Comparison of ENCODE assay signal across 8 cellular contexts in the genomic region with DNA sequence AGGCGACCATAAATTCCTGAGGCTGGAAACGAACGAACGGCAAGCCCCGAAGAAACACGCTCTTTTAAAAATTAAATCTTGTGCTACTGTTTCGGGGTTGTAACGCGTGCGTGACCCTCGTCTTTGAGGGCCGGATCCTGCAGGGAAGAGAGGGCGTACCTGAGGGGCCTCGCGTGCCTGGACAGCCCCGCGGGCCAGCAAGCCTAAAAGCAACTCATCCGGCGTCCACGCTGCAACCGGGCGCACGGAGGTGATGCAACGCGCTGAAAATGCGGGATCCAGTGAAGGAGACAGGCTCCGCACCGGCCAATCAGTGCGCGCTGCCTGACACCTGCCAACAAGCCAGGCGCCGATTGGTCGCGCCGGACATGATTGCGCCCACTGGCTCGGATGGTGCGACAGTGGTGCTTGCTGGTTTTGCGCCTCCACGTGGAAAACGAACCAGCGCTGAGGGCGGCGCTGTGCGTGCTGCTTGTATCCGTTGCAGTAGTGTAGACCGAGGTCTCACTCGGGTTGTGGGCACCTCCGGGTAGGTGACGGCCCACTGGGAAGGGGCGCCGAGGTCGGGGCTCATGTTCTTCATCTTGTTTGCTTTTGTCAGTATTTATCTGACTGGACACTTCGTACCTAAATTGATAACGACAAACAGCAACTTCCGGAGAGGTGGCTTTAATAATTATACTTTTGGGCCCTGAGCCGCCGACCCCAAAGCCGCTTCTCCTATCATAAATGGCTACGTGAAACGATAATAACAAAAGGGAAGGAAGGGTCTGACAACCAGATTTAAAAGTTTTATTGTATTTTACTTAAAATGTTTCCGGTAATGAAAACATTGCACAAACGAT. TPM values are rescaled to one million over a fixed set of nuclear protein-coding genes. Genes with fewer than 3 reads are reported as not detected.
DNase-seq lines count a peak whose midpoint lies in the region; ATAC-seq, FAIRE-seq and TF ChIP-seq lines count a peak whose summit lies in the region.

A gene (minus strand): TSS at position 246 of the 845 bp plus-strand sequence. CDS start 4,278 bp downstream, outside the sequence.

- peak within 1 kb of the TSS; percentile 96 for H3K4me2 ChIP-seq in A549

- H3K9me3 ChIP-seq in A549 (no peaks in the 10 kb centered on the region), body of pancreas (no peaks in the 10 kb centered on the region)

- TF ChIP-seq CTCF in A549 (IDR thresholded peaks at IDR 0.05) (peak; percentile 42; the same call in 2 of the 3 replicates), body of pancreas (IDR thresholded peaks at IDR 0.05) (peak in 6 of 7 experiments; percentile 15 to 43 (median 24))

- ATAC-seq in A549: peak; percentile 97 to 98
- ATAC-seq in HG03066 (IDR thresholded peaks at IDR 0.05; ENCODE audit: low read depth, unreplicated experiment): peak; percentile 97
- peak; percentile 100 for ATAC-seq in body of pancreas
- peak; percentile 100 for ATAC-seq in sciatic nerve

- DNase-seq in A549 (ENCODE audit: low read depth in 1 of 2, low spot score in 1 of 2) (peak; percentile 96 to 99), NCI-H2107 treated with DMSO at 0.1 percent for 48 hours (lab: John Stamatoyannopoulos, UW; ENCODE audit: unreplicated experiment) (peak; percentile 88), body of pancreas (peak; percentile 97 to 99 (median 98)), iPS DF 19.7 (ENCODE audit: low read depth, low spot score) (peak; percentile 91), sciatic nerve (ENCODE audit: low spot score) (peak; percentile 99)

- H3K36me3 ChIP-seq in body of pancreas (replicated peaks in 1 of 2; ENCODE audit: insufficient read depth in 1 of 2, low read depth in 2 of 2): peaks cover 0 to 5% of the 10 kb centered on the region in 2 donors

- H3K27me3 ChIP-seq in body of pancreas: no peaks in the 10 kb centered on the region

- H3K27ac ChIP-seq in A549 (peak within 1 kb of the TSS; percentile 96 to 97), body of pancreas (peak within 1 kb of the TSS; percentile 22 to 81 (median 64))

- TF ChIP-seq POLR2A in A549 (IDR thresholded peaks at IDR 0.05; ENCODE audit: low read length): peak; percentile 86
- TF ChIP-seq POLR2A in GM18526 (IDR thresholded peaks at IDR 0.05; ENCODE audit: extremely low read depth, insufficient read length): peak; percentile 95
- peak; percentile 57 to 91 (median 84) for TF ChIP-seq POLR2A in body of pancreas (IDR thresholded peaks at IDR 0.05)

- intact Hi-C loops in body of pancreas (cut with DNase I) (no loop called here), sciatic nerve (cut with DNase I) (no loop called here)

- TF ChIP-seq EP300 in A549 (IDR thresholded peaks at IDR 0.05): no peak

- WGBS in A549 (ENCODE audit: missing lambda C conversion rate): 1% methylated on average over 48 of the region's 63 CpGs
- 0% methylated on average over 38 to 63 of the region's 63 CpGs for WGBS in body of pancreas, 2 donors

- POLR2A ChIA-PET in A549 (lab: Yijun Ruan, JAX): no interaction called here

- CTCF ChIA-PET in A549 (lab: Yijun Ruan, JAX): interaction anchor here (1.2 to 2.0 kb wide), 2 partner anchors 154 to 341 kb away, joined by 3 to 10 read pairs; no protein-coding TSS in a partner anchor

- 0 out of 5 replicates have a peak, but pooled peaks of 1 of the 2 experiments have one; percentile 13 for TF ChIP-seq RAD21 in A549 (conservative IDR thresholded peaks at IDR 0.05 in 1 of 2, IDR thresholded peaks at IDR 0.05 in 1 of 2)

- peaks cover 22% of the 10 kb centered on the region for H3K4me1 ChIP-seq in A549
- peaks cover 32% of the 10 kb centered on the region for H3K4me1 ChIP-seq in body of pancreas

- H3K4me3 ChIP-seq in A549: peak within 1 kb of the TSS; percentile 73
- peak within 1 kb of the TSS; percentile 39 to 90 for H3K4me3 ChIP-seq in body of pancreas

- FAIRE-seq in A549 (lab: Jason Lieb, UNC) (peak; percentile 89), TTC549 (lab: Jason Lieb, UNC) (peak; percentile 82)

TF ChIP-seq in A549, 52 proteins besides CTCF, POLR2A, EP300 and RAD21 (continues in another document):
- TF ChIP-seq KDM5A (IDR thresholded peaks at IDR 0.05) (peak; percentile 68; the same call in 1 of the 2 replicates), CHD2 (IDR thresholded peaks at IDR 0.05; ENCODE audit: low read length, partially characterized antibody) (peak; percentile 7), GATA3 (IDR thresholded peaks at IDR 0.05; ENCODE audit: borderline replicate concordance) (peak; percentile 45; the same call in 1 of the 2 replicates), MAFK (IDR thresholded peaks at IDR 0.05; ENCODE audit: partially characterized antibody) (no peak), HOXA7 (CRISPR knock-in tag; IDR thresholded peaks at IDR 0.05) (no peak), ZNF302 (CRISPR knock-in tag; IDR thresholded peaks at IDR 0.05) (no peak), FOSL2 (IDR thresholded peaks at IDR 0.05) (no peak), FOSL2 (CRISPR knock-in tag; IDR thresholded peaks at IDR 0.05) (peak; percentile 51; the same call in 1 of the 2 replicates), MAZ (IDR thresholded peaks at IDR 0.05; ENCODE audit: borderline replicate concordance, low read depth, low read length) (no peak), CEBPB (IDR thresholded peaks at IDR 0.05) (peak; percentile 88 to 96), ESRRA (IDR thresholded peaks at IDR 0.05; ENCODE audit: borderline replicate concordance, low read length) (no peak), SREBF2 (IDR thresholded peaks at IDR 0.05) (no peak)
- TF ChIP-seq, protein P1, sequence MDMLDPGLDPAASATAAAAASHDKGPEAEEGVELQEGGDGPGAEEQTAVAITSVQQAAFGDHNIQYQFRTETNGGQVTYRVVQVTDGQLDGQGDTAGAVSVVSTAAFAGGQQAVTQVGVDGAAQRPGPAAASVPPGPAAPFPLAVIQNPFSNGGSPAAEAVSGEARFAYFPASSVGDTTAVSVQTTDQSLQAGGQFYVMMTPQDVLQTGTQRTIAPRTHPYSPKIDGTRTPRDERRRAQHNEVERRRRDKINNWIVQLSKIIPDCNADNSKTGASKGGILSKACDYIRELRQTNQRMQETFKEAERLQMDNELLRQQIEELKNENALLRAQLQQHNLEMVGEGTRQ (IDR thresholded peaks at IDR 0.05): peak; percentile 50
- TF ChIP-seq, protein P2, sequence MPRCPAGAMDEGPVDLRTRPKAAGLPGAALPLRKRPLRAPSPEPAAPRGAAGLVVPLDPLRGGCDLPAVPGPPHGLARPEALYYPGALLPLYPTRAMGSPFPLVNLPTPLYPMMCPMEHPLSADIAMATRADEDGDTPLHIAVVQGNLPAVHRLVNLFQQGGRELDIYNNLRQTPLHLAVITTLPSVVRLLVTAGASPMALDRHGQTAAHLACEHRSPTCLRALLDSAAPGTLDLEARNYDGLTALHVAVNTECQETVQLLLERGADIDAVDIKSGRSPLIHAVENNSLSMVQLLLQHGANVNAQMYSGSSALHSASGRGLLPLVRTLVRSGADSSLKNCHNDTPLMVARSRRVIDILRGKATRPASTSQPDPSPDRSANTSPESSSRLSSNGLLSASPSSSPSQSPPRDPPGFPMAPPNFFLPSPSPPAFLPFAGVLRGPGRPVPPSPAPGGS (IDR thresholded peaks at IDR 0.05): peak; percentile 84; the same call in 2 of the 3 replicates
- TF ChIP-seq, protein P3, sequence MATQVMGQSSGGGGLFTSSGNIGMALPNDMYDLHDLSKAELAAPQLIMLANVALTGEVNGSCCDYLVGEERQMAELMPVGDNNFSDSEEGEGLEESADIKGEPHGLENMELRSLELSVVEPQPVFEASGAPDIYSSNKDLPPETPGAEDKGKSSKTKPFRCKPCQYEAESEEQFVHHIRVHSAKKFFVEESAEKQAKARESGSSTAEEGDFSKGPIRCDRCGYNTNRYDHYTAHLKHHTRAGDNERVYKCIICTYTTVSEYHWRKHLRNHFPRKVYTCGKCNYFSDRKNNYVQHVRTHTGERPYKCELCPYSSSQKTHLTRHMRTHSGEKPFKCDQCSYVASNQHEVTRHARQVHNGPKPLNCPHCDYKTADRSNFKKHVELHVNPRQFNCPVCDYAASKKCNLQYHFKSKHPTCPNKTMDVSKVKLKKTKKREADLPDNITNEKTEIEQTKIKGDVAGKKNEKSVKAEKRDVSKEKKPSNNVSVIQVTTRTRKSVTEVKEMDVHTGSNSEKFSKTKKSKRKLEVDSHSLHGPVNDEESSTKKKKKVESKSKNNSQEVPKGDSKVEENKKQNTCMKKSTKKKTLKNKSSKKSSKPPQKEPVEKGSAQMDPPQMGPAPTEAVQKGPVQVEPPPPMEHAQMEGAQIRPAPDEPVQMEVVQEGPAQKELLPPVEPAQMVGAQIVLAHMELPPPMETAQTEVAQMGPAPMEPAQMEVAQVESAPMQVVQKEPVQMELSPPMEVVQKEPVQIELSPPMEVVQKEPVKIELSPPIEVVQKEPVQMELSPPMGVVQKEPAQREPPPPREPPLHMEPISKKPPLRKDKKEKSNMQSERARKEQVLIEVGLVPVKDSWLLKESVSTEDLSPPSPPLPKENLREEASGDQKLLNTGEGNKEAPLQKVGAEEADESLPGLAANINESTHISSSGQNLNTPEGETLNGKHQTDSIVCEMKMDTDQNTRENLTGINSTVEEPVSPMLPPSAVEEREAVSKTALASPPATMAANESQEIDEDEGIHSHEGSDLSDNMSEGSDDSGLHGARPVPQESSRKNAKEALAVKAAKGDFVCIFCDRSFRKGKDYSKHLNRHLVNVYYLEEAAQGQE (IDR thresholded peaks at IDR 0.05): no peak
- TF ChIP-seq, protein P4, sequence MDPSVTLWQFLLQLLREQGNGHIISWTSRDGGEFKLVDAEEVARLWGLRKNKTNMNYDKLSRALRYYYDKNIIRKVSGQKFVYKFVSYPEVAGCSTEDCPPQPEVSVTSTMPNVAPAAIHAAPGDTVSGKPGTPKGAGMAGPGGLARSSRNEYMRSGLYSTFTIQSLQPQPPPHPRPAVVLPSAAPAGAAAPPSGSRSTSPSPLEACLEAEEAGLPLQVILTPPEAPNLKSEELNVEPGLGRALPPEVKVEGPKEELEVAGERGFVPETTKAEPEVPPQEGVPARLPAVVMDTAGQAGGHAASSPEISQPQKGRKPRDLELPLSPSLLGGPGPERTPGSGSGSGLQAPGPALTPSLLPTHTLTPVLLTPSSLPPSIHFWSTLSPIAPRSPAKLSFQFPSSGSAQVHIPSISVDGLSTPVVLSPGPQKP (IDR thresholded peaks at IDR 0.05; ENCODE audit: low read depth, low read length): no peak
- TF ChIP-seq, protein P5, sequence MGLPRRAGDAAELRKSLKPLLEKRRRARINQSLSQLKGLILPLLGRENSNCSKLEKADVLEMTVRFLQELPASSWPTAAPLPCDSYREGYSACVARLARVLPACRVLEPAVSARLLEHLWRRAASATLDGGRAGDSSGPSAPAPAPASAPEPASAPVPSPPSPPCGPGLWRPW (IDR thresholded peaks at IDR 0.05): no peak

RNA-seq across cellular contexts. Expression of the gene that starts here (rescaled TPM):
- polyA plus RNA-seq in A549 (2011; rRNA removed): 244 and 328 TPM in 2 replicates
- polyA plus RNA-seq in A549 (2012; cell fraction: cytosol; rRNA removed): 43.6 and 46.2 TPM in 2 replicates
- 37.9 and 80.8 TPM in 2 replicates for polyA plus RNA-seq in A549 (2012; cell fraction: nucleus; rRNA removed)
- 120 to 133 TPM (median 121 TPM) in 3 replicates for polyA plus RNA-seq in A549 (2017; fragmentation: RNase III; extraction: RNeasy Plus Mini Kit Qiagen cat#74134 plus additional on column Dnase treatment)
- 283 and 306 TPM in 2 replicates for polyA minus RNA-seq in A549 (2011; rRNA and poly(A)+ RNA removed)
- 10 to 100 TPM; 45.1 to 68.6 TPM for total RNA-seq in body of pancreas
- 69.5 TPM for total RNA-seq in sciatic nerve

Comparison
In these comparisons a context has a peak if more than half of its experiments do, and no peak if none do; other contexts are left out.
1. Peak in every context shown above with its lines: DNase-seq, ATAC-seq, H3K4me3 ChIP-seq and H3K27ac ChIP-seq.